24 cellular contexts compared by ENCODE assay signal in the genomic region with DNA sequence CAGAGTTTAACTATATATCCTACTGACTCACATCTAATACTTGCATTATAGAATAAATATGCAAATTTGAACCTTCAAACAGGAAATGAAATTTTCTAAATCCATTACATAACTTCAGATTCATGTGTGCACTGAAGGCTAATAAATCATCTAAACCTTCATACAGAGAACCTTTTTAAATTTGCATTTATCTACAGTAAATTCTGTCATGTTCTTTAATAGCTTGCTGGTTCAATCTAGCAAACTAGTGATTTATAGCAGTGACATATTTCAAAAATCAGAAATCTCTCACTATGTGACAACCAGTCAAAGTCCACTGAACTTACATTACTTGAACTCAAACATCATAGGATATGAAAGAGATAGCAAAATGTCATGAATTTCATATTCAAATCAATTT.
"Had no signal": no experiment of that assay in that cellular context is flagged by ENCODE, and none has a peak within 500 bp of the region (broad histone marks: within the 10 kb centered on the region; RNA-seq: fewer than 3 reads in every experiment).

No MANE protein-coding gene starts in this region.

- H3K36me3 ChIP-seq: adrenal gland, ascending aorta, brain microvascular endothelial cell, left lung, neutrophil, ovary, prostate gland, right atrium auricular region, thyroid gland, upper lobe of right lung had no signal

- H3K4me3 ChIP-seq: adrenal gland, ascending aorta, left lung, ovary, prostate gland, right atrium auricular region, thyroid gland, upper lobe of right lung had no signal

- ATAC-seq: activated CD4-positive, alpha-beta T cell treated with anti-CD3 and anti-CD28 coated beads for 36 hours; activated T-cell treated with anti-CD3 and anti-CD28 coated beads, Interleukin-2, amount 50 U/mL, for 4 hours; effector memory CD8-positive, alpha-beta T cell; natural killer cell treated with Interleukin-12 subunit alpha and Interleukin-12 subunit beta and Interleukin-15 and Interleukin-18, amount 100 ng/mL, for 72 hours had no signal

- H3K4me1 ChIP-seq: prostate gland, upper lobe of right lung had no signal

- FAIRE-seq: endothelial cell of umbilical vein had no signal

- H3K27me3 ChIP-seq: adrenal gland, ascending aorta, brain microvascular endothelial cell, left lung, neutrophil, ovary, right atrium auricular region, thyroid gland, upper lobe of right lung had no signal

- H3K9me3 ChIP-seq: ascending aorta, left lung, neutrophil, ovary, prostate gland, right atrium auricular region, thyroid gland, upper lobe of right lung had no signal

- H3K27ac ChIP-seq: ascending aorta, brain microvascular endothelial cell, left lung, neutrophil, ovary, prostate gland, right atrium auricular region, thyroid gland, upper lobe of right lung had no signal

- DNase-seq: activated CD4-positive, alpha-beta T cell treated with anti-CD3 and anti-CD28 coated beads for 36 hours; activated CD4-positive, alpha-beta T cell treated with anti-CD3 and anti-CD28 coated beads, Interleukin-2, amount 50 U/mL, for 4 hours; activated CD8-positive, alpha-beta memory T cell treated with anti-CD3 and anti-CD28 coated beads for 24 hours; activated CD8-positive, alpha-beta memory T cell treated with anti-CD3 and anti-CD28 coated beads, Interleukin-2, amount 50 U/mL, for 48 hours; activated naive CD4-positive, alpha-beta T cell; activated T-cell treated with anti-CD3 and anti-CD28 coated beads, Interleukin-2, amount 50 U/mL, for 4 hours; adrenal gland; brain microvascular endothelial cell; central memory CD4-positive, alpha-beta T cell; effector memory CD8-positive, alpha-beta T cell; left lung; ovary; stimulated activated CD4-positive, alpha-beta T cell treated with anti-CD3 and anti-CD28 coated beads, Interleukin-12 subunit alpha, Interleukin-12 subunit beta, amount 100 ng/mL, for 4 hours; stimulated activated CD4-positive, alpha-beta T cell treated with anti-CD3 and anti-CD28 coated beads, Interleukin-4, amount 100 ng/mL, for 4 hours; substantia nigra; T-helper 9 cell; thyroid gland; upper lobe of right lung had no signal
